8 cellular contexts compared by ENCODE assay signal in genomic region chr13:33817843-33818661, GRCh38. TPM values are rescaled to one million over a fixed set of nuclear protein-coding genes. Genes with fewer than 3 reads are reported as not detected.
DNase-seq lines count a peak whose midpoint lies in the region; ATAC-seq and TF ChIP-seq lines count a peak whose summit lies in the region.

Gene RFC3, plus strand, starts transcription at chr13:33818149. Its CDS starts 30 bp downstream, at chr13:33818179.

- CTCF ChIA-PET in T-cell (lab: Charles Lee): interaction anchor here in 1 of 2 donors (0.6 to 1.4 kb wide), 6 partner anchors 18 to 1237 kb away, joined by 3 to 8 read pairs (median 4); no protein-coding TSS in a partner anchor

- H3K4me3 ChIP-seq in GM12875 (ENCODE audit: low read depth, low read length) (peak within 1 kb of the TSS; percentile 71), adrenal gland (peak within 1 kb of the TSS; percentile 54 to 97 (median 96)), upper lobe of left lung (peak within 1 kb of the TSS; percentile 83 to 95 (median 88))

- no peak for TF ChIP-seq CTCF in GM12875 (IDR thresholded peaks at IDR 0.05; ENCODE audit: borderline replicate concordance, insufficient read depth, low read depth, low read length)
- no peak for TF ChIP-seq CTCF in adrenal gland (IDR thresholded peaks at IDR 0.05)
- TF ChIP-seq CTCF in upper lobe of left lung (IDR thresholded peaks at IDR 0.05): peak in 1 of 6 experiments; percentile 21

- H3K27me3 Mint-ChIP-seq in T-cell: peaks cover 0 to 3% of the 10 kb centered on the region in 2 donors

- peak within 1 kb of the TSS; percentile 91 to 96 (median 94) for H3K4me3 Mint-ChIP-seq in T-cell

- POLR2A ChIA-PET in T-cell (lab: Charles Lee): interaction anchor here in 1 of 2 donors (1.4 kb wide), 1 partner anchor 275 kb away, joined by 9 read pairs; no protein-coding TSS in a partner anchor

- peaks cover 15 to 29% (median 19%) of the 10 kb centered on the region in 3 donors for H3K4me1 Mint-ChIP-seq in T-cell

- DNase-seq in NCI-H1436 treated with DMSO at 0.1 percent for 48 hours (lab: John Stamatoyannopoulos, UW): peak; percentile 28
- DNase-seq in T-cell: peak; percentile 74 to 92 (median 87)
- DNase-seq in adrenal gland: peak; percentile 95 to 98 (median 96)
- DNase-seq in cardiac septum (ENCODE audit: low spot score): peak; percentile 95
- peak; percentile 88 for DNase-seq in pons (ENCODE audit: low spot score)
- DNase-seq in upper lobe of left lung: peak; percentile 90 to 95

- no peaks in the 10 kb centered on the region for H3K9me3 Mint-ChIP-seq in T-cell

- H3K4me1 ChIP-seq in adrenal gland (replicated peaks in 1 of 2) (peaks cover 0 to 5% of the 10 kb centered on the region in 2 donors), upper lobe of left lung (peaks cover 3 to 16% (median 6%) of the 10 kb centered on the region in 4 donors)

- intact Hi-C loops in adrenal gland (cut with DNase I): no loop called here
- intact Hi-C loops in cardiac septum (cut with DNase I): no loop called here

- TF ChIP-seq EP300 in upper lobe of left lung (IDR thresholded peaks at IDR 0.05): peak in 1 of 4 donors; percentile 38

- ATAC-seq in HG02798 (IDR thresholded peaks at IDR 0.05; ENCODE audit: poor library complexity, unreplicated experiment) (peak; percentile 94), T-cell (replicated peaks in 1 of 4) (peak; percentile 89 to 95 (median 92)), upper lobe of left lung (ENCODE audit: low FRiP score in 2 of 2) (peak; percentile 93 to 97)

- no peaks in the 10 kb centered on the region for H3K9me3 ChIP-seq in adrenal gland (replicated peaks in 1 of 3)
- H3K9me3 ChIP-seq in upper lobe of left lung: no peaks in the 10 kb centered on the region

- peak within 1 kb of the TSS; percentile 86 for H3K27ac Mint-ChIP-seq in T-cell

- H3K36me3 ChIP-seq in adrenal gland (replicated peaks in 1 of 2) (no peaks in the 10 kb centered on the region), upper lobe of left lung (no peaks in the 10 kb centered on the region)

- H3K27me3 ChIP-seq in adrenal gland: no peaks in the 10 kb centered on the region
- no peaks in the 10 kb centered on the region for H3K27me3 ChIP-seq in upper lobe of left lung

- peak within 1 kb of the TSS in 4 of 5 donors; percentile 60 to 84 (median 76) for H3K27ac ChIP-seq in adrenal gland
- H3K27ac ChIP-seq in upper lobe of left lung: peak within 1 kb of the TSS; percentile 29 to 82 (median 80)

- TF ChIP-seq POLR2A in adrenal gland (IDR thresholded peaks at IDR 0.05) (peak in 1 of 2 donors; percentile 55), upper lobe of left lung (IDR thresholded peaks at IDR 0.05) (peak in 1 of 4 donors; percentile 40)

- 0 to 1% (median 1%) methylated on average over 33 to 52 of the region's 52 CpGs for WGBS in adrenal gland, 4 donors
- WGBS in upper lobe of left lung, 2 donors: 1% methylated on average over 34 to 48 of the region's 52 CpGs

- H3K36me3 Mint-ChIP-seq in T-cell: peaks cover 14% of the 10 kb centered on the region

RNA-seq across cellular contexts. Expression of gene RFC3, which starts in this region (rescaled TPM):
- total RNA-seq in T-cell: 1 to 10 TPM; 5.7 to 8.7 (median 6.1) TPM
- 10 to 100 TPM in 7 of 8 donors, 1 to 10 TPM in 1; 9.1 to 33.8 (median 20.0) TPM for total RNA-seq in adrenal gland
- polyA plus RNA-seq in adrenal gland: 10 to 100 TPM in 2 of 3 donors, 1 to 10 TPM in 1; 4.4 to 16.1 (median 10.0) TPM
- 5.0 TPM for total RNA-seq in cardiac septum
- 10 to 100 TPM in 3 of 6 donors, 1 to 10 TPM in 3; 6.9 to 24.4 (median 9.3) TPM for total RNA-seq in upper lobe of left lung

Comparison
In these comparisons a context has a peak if more than half of its experiments do, and no peak if none do; other contexts are left out.
1. Peak in every context shown above with its lines: DNase-seq, ATAC-seq, H3K4me3 ChIP-seq and H3K27ac ChIP-seq.
2. DNase-seq: peak in every context shown above with its lines; median percentile 96 in adrenal gland; 95 in cardiac septum; 92 in upper lobe of left lung; 88 in pons; 87 in T-cell; 28 in NCI-H1436 treated with DMSO at 0.1 percent for 48 hours.